ENCODE assay signal across 29 cellular contexts in genomic region chr9:109735796-109736195, GRCh38. TPM values are rescaled to one million over a fixed set of nuclear protein-coding genes. Genes with fewer than 3 reads are reported as not detected.
"Had no signal": no experiment of that assay in that cellular context is flagged by ENCODE, and none has a peak within 500 bp of the region (broad histone marks: within the 10 kb centered on the region; RNA-seq: fewer than 3 reads in every experiment).

No MANE protein-coding gene starts in this region.

- H3K27ac ChIP-seq: brain microvascular endothelial cell, Peyer's patch, SK-N-MC, VCaP had no signal

- ATAC-seq: activated naive CD4-positive, alpha-beta T cell treated with anti-CD3 and anti-CD28 coated beads, Interleukin-2, amount 50 U/mL, for 72 hours; activated naive CD8-positive, alpha-beta T cell treated with anti-CD3 and anti-CD28 coated beads, Interleukin-2, amount 50 U/mL, for 24 hours; activated T-cell treated with anti-CD3 and anti-CD28 coated beads, Interleukin-2, amount 50 U/mL, for 4 hours; K562; T-cell had no signal

- H3K4me3 ChIP-seq: K562, Peyer's patch, SK-N-MC had no signal

- DNase-seq: activated CD4-positive, alpha-beta memory T cell treated with anti-CD3 and anti-CD28 coated beads for 36 hours; activated CD4-positive, alpha-beta T cell treated with anti-CD3 and anti-CD28 coated beads, Interleukin-2, amount 10 ng/mL, durations not matched to agents 7 days and 5 days; activated CD4-positive, CD25-positive, alpha-beta regulatory T cell; activated CD8-positive, alpha-beta memory T cell treated with anti-CD3 and anti-CD28 coated beads for 24 hours; activated effector memory CD4-positive, alpha-beta T cell treated with anti-CD3 and anti-CD28 coated beads, Interleukin-2, amount 50 U/mL, for 16 hours; activated naive CD4-positive, alpha-beta T cell treated with Interleukin-2 at 50 U/mL for 16 hours; activated naive CD8-positive, alpha-beta T cell treated with anti-CD3 and anti-CD28 coated beads, Interleukin-2, amount 50 U/mL, for 24 hours; activated T-cell treated with anti-CD3 and anti-CD28 coated beads, Interleukin-2, amount 50 U/mL, for 4 hours; amygdala; brain microvascular endothelial cell; Karpas-422; MM.1S; NCI-H1105; NCI-H1436; NCI-H1694 treated with DMSO at 0.1 percent for 48 hours; NCI-H2029 treated with DMSO at 0.1 percent for 48 hours; NCI-H345; NCI-H510A; NCI-H526 treated with DMSO at 0.1 percent for 48 hours; NK-92 treated with Interleukin-12 subunit alpha and Interleukin-12 subunit beta, amount 100 ng/mL, for 24 hours; Peyer's patch; SIG-M5; T-cell; T-helper 2 cell; T1000 had no signal

- H3K36me3 ChIP-seq: brain microvascular endothelial cell, Peyer's patch had no signal

- H3K9me3 ChIP-seq: Peyer's patch had no signal

- H3K27me3 ChIP-seq: brain microvascular endothelial cell, Peyer's patch had no signal

RNA-seq across cellular contexts. Expression of gene PALM2AKAP2, which starts 44.2 kb away (rescaled TPM):
- total RNA-seq: K562, T-cell had no signal
- polyA plus RNA-seq: K562 had no signal
